Comparison of ENCODE assay signal across 1 cellular context in genomic region chrX:65588795-65589194, GRCh38.
TF ChIP-seq lines count a peak whose summit lies in the region.

No MANE protein-coding gene starts in this region.

TF ChIP-seq in HEK293T, 16 proteins besides CTCF, POLR2A, EP300 and RAD21 (continued from another document):
- TF ChIP-seq ARNT (IDR thresholded peaks at IDR 0.05) (no peak), BHLHE40 (IDR thresholded peaks at IDR 0.05; ENCODE audit: borderline replicate concordance) (no peak), FOXK2 (IDR thresholded peaks at IDR 0.05) (no peak), FOXM1 (IDR thresholded peaks at IDR 0.05; ENCODE audit: borderline replicate concordance) (no peak), ZNF384 (IDR thresholded peaks at IDR 0.05) (no peak), SUZ12 (IDR thresholded peaks at IDR 0.05) (no peak)
